23 cellular contexts compared by ENCODE assay signal in genomic region chr16:59543641-59544040, GRCh38.
A peak's percentile ranks its signal among the peaks of the same experiment; 100 is the strongest.
DNase-seq lines count a peak whose midpoint lies in the region; ATAC-seq, FAIRE-seq and TF ChIP-seq lines count a peak whose summit lies in the region.
"Had no signal": no experiment of that assay in that cellular context is flagged by ENCODE, and none has a peak within 500 bp of the region (broad histone marks: within the 10 kb centered on the region; RNA-seq: fewer than 3 reads in every experiment).

No MANE protein-coding gene starts in this region.

- FAIRE-seq in astrocyte (lab: Jason Lieb, UNC) = peak; percentile 47

- H3K4me2 ChIP-seq in astrocyte (ENCODE audit: low read length) = peak overlapping the region; percentile 51

- no peaks in the 10 kb centered on the region for H4K20me1 ChIP-seq in astrocyte (ENCODE audit: insufficient read depth, low read length)

- H3K9me3 Mint-ChIP-seq in astrocyte (ENCODE audit: unreplicated experiment) = no peaks in the 10 kb centered on the region
- H3K9me3 Mint-ChIP-seq: activated CD8-positive, alpha-beta T cell treated with anti-CD3 and anti-CD28 coated beads for 36 hours had no signal

- no peak overlapping the region for H3K9ac ChIP-seq in astrocyte (ENCODE audit: low read length)

- TF ChIP-seq CTCF in astrocyte (IDR thresholded peaks at IDR 0.05; ENCODE audit: insufficient read depth, low read depth, low read length) = no peak
- TF ChIP-seq CTCF in foreskin keratinocyte (conservative IDR thresholded peaks at IDR 0.05) = no peak

- H3K4me3 Mint-ChIP-seq in astrocyte (ENCODE audit: unreplicated experiment) = no peak overlapping the region
- H3K4me3 Mint-ChIP-seq: activated CD8-positive, alpha-beta T cell treated with anti-CD3 and anti-CD28 coated beads for 36 hours; activated naive CD8-positive, alpha-beta T cell; CD4-positive, alpha-beta memory T cell had no signal

- H3K27me3 Mint-ChIP-seq in astrocyte (ENCODE audit: low read depth, unreplicated experiment) = no peaks in the 10 kb centered on the region
- H3K27me3 Mint-ChIP-seq: activated CD8-positive, alpha-beta T cell treated with anti-CD3 and anti-CD28 coated beads for 36 hours; CD4-positive, alpha-beta memory T cell had no signal

- H3K27ac Mint-ChIP-seq in astrocyte (ENCODE audit: unreplicated experiment) = peak overlapping the region; percentile 91
- H3K27ac Mint-ChIP-seq: activated CD8-positive, alpha-beta T cell treated with anti-CD3 and anti-CD28 coated beads for 36 hours; activated naive CD8-positive, alpha-beta T cell; CD4-positive, alpha-beta memory T cell had no signal

- H3K27ac ChIP-seq in astrocyte (ENCODE audit: low read depth, low read length) (peak overlapping the region; percentile 73), foreskin keratinocyte (no peak overlapping the region)
- H3K27ac ChIP-seq: neutrophil, VCaP had no signal

- no peaks in the 10 kb centered on the region for H3K36me3 ChIP-seq in astrocyte (ENCODE audit: insufficient read depth, low read length)
- H3K36me3 ChIP-seq: neutrophil had no signal

- peaks cover 24% of the 10 kb centered on the region for H3K4me1 ChIP-seq in astrocyte (ENCODE audit: insufficient read depth, low read length)
- no peaks in the 10 kb centered on the region for H3K4me1 ChIP-seq in foreskin keratinocyte

- no peak overlapping the region for H2AFZ ChIP-seq in astrocyte (ENCODE audit: low read depth, low read length)

- H3K9me3 ChIP-seq in astrocyte (ENCODE audit: insufficient read depth, low read depth, low read length) = no peaks in the 10 kb centered on the region
- H3K9me3 ChIP-seq: neutrophil had no signal

- H3K36me3 Mint-ChIP-seq in astrocyte (ENCODE audit: low read depth, unreplicated experiment) = no peaks in the 10 kb centered on the region
- H3K36me3 Mint-ChIP-seq: activated naive CD8-positive, alpha-beta T cell; CD4-positive, alpha-beta memory T cell had no signal

- no peaks in the 10 kb centered on the region for H3K79me2 ChIP-seq in astrocyte (ENCODE audit: insufficient read depth, low read length)

- DNase-seq in AG08396 (ENCODE audit: low spot score) (peak; percentile 6), HS-5 (ENCODE audit: low read depth) (peak; percentile 85), astrocyte (ENCODE audit: low read depth) (peak; percentile 93), foreskin keratinocyte (peak; percentile 19 to 82), DMS79 (lab: John Stamatoyannopoulos, UW) (no peak), NCI-H2029 (lab: John Stamatoyannopoulos, UW) (no peak), DMS153 (lab: John Stamatoyannopoulos, UW) (no peak)
- DNase-seq: activated CD8-positive, alpha-beta T cell treated with anti-CD3 and anti-CD28 coated beads for 36 hours; activated T-cell treated with anti-CD3 and anti-CD28 coated beads, Interleukin-2, amount 50 U/mL, for 48 hours; CD4-positive, alpha-beta memory T cell; DND-41; hypothalamus; KG1; left colon; NCI-H1105 treated with DMSO at 0.1 percent for 48 hours; NCI-H748 treated with DMSO at 0.1 percent for 48 hours; right cardiac atrium; stimulated activated CD4-positive, alpha-beta T cell treated with anti-CD3 and anti-CD28 coated beads, Interleukin-1b, Interleukin-23, amount 100 ng/mL, for 48 hours; SW 1271 had no signal

- H3K27me3 ChIP-seq in astrocyte (ENCODE audit: insufficient read depth, low read length) = no peaks in the 10 kb centered on the region
- H3K27me3 ChIP-seq in foreskin keratinocyte = no peaks in the 10 kb centered on the region
- H3K27me3 ChIP-seq: neutrophil had no signal

- ATAC-seq in foreskin keratinocyte (peak; percentile 37), GM18519 (IDR thresholded peaks at IDR 0.05; ENCODE audit: low FRiP score, unreplicated experiment) (no peak)
- ATAC-seq: activated CD8-positive, alpha-beta T cell treated with anti-CD3 and anti-CD28 coated beads for 36 hours; left colon; right cardiac atrium had no signal

- H3K4me1 Mint-ChIP-seq in astrocyte (ENCODE audit: low read depth, unreplicated experiment) = peaks cover 26% of the 10 kb centered on the region
- H3K4me1 Mint-ChIP-seq: CD4-positive, alpha-beta memory T cell had no signal

- no peak overlapping the region for H3K4me3 ChIP-seq in astrocyte (ENCODE audit: insufficient read depth, low read depth, low read length)

Comparison
In these comparisons a context has a peak if more than half of its experiments do, and no peak if none do; other contexts are left out.
1. DNase-seq: peak in AG08396 (single experiment), HS-5 (single experiment), astrocyte (single experiment) and foreskin keratinocyte (2 of 2); none in DMS79 (single experiment), NCI-H2029 (single experiment) and DMS153 (single experiment).